In genomic region chr10:50541921-50542320, GRCh38 we compare ENCODE assay signal across 1 cellular context.
TF ChIP-seq lines count a peak whose summit lies in the region.

No MANE protein-coding gene starts in this region.

TF ChIP-seq in GM23338, 12 proteins besides CTCF, POLR2A, EP300 and RAD21 (continued from another document):
- TF ChIP-seq REST (IDR thresholded peaks at IDR 0.05; ENCODE audit: unreplicated experiment) = no peak
